Comparison of ENCODE assay signal across 15 cellular contexts in genomic region chr6:35072051-35072697, GRCh38.
DNase-seq lines count a peak whose midpoint lies in the region; ATAC-seq and TF ChIP-seq lines count a peak whose summit lies in the region.
"Had no signal": no experiment of that assay in that cellular context is flagged by ENCODE, and none has a peak within 500 bp of the region (broad histone marks: within the 10 kb centered on the region; RNA-seq: fewer than 3 reads in every experiment).

No MANE protein-coding gene starts in this region.

- H3K27ac ChIP-seq in neuronal stem cell (replicated peaks; ENCODE audit: low read length), result no peak overlapping the region
- no peak overlapping the region for H3K27ac ChIP-seq in effector memory CD4-positive, alpha-beta T cell (ENCODE audit: insufficient read depth, low read length, poor library complexity, severe bottlenecking)

- no peak overlapping the region for H4K8ac ChIP-seq in neuronal stem cell (ENCODE audit: low read depth, low read length)

- H3K9ac ChIP-seq in neuronal stem cell (ENCODE audit: low read depth, low read length, poor library complexity), result no peak overlapping the region

- TF ChIP-seq POLR2A in lower leg skin (IDR thresholded peaks at IDR 0.05), result no peak

- H2AK5ac ChIP-seq in neuronal stem cell (ENCODE audit: low read depth, low read length), result no peak overlapping the region

- H3K4me2 ChIP-seq in neuronal stem cell (ENCODE audit: insufficient read depth, low read length, poor library complexity, severe bottlenecking), result no peak overlapping the region

- peaks cover 2 to 8% of the 10 kb centered on the region in 2 donors for H3K4me1 ChIP-seq in neuronal stem cell (ENCODE audit: control insufficient read depth in 2 of 2, insufficient read depth in 1 of 2, low read depth in 1 of 2, low read length in 2 of 2)
- H3K4me1 ChIP-seq in effector memory CD4-positive, alpha-beta T cell (ENCODE audit: control insufficient read depth, insufficient read depth, low read length, poor library complexity, severe bottlenecking), result no peaks in the 10 kb centered on the region

- H3K9me3 ChIP-seq in neuronal stem cell (replicated peaks in 1 of 2; ENCODE audit: control insufficient read depth in 2 of 2, insufficient read depth in 1 of 2, low read depth in 1 of 2, low read length in 2 of 2), result no peaks in the 10 kb centered on the region
- H3K9me3 ChIP-seq in effector memory CD4-positive, alpha-beta T cell (ENCODE audit: control insufficient read depth, low read length), result no peaks in the 10 kb centered on the region

- TF ChIP-seq CTCF in lower leg skin (IDR thresholded peaks at IDR 0.05), result no peak

- H3K4me3 Mint-ChIP-seq in stimulated activated effector memory CD8-positive, alpha-beta T cell treated with anti-CD3 and anti-CD28 coated beads, Interleukin-12 subunit alpha, Interleukin-12 subunit beta, amount 100 ng/mL, for 72 hours, result no peak overlapping the region
- H3K4me3 Mint-ChIP-seq: CD4-positive, alpha-beta memory T cell had no signal

- no peak overlapping the region for H2BK15ac ChIP-seq in neuronal stem cell (ENCODE audit: low read length)

- H2BK12ac ChIP-seq in neuronal stem cell (ENCODE audit: low read length), result no peak overlapping the region

- DNase-seq in Right ventricle myocardium superior (peak; percentile 54), left cardiac atrium (no peak), dermis blood vessel endothelial cell (peak; percentile 55), neuronal stem cell (ENCODE audit: low spot score) (no peak), lower leg skin (ENCODE audit: low spot score in 2 of 2) (no peak)
- no peak for DNase-seq in stimulated activated effector memory CD8-positive, alpha-beta T cell treated with anti-CD3 and anti-CD28 coated beads, Interleukin-12 subunit alpha, Interleukin-12 subunit beta, amount 100 ng/mL, for 72 hours (ENCODE audit: low spot score in 2 of 2)
- no peak for DNase-seq in effector memory CD4-positive, alpha-beta T cell
- DNase-seq: Calu3; CD4-positive, alpha-beta memory T cell; DMS79; NCI-H187 treated with DMSO at 0.1 percent for 48 hours; NCI-H345; OCI-M1 had no signal

- H4K91ac ChIP-seq in neuronal stem cell (ENCODE audit: low read depth, low read length, poor library complexity), result no peak overlapping the region

- H3K27ac Mint-ChIP-seq in stimulated activated effector memory CD8-positive, alpha-beta T cell treated with anti-CD3 and anti-CD28 coated beads, Interleukin-12 subunit alpha, Interleukin-12 subunit beta, amount 100 ng/mL, for 72 hours, result peak overlapping the region; percentile 48

- ATAC-seq in Right ventricle myocardium superior (ENCODE audit: poor library complexity) (no peak), left cardiac atrium (no peak), GM18907 (IDR thresholded peaks at IDR 0.05; ENCODE audit: unreplicated experiment) (no peak)
- ATAC-seq in stimulated activated effector memory CD8-positive, alpha-beta T cell treated with anti-CD3 and anti-CD28 coated beads, Interleukin-12 subunit alpha, Interleukin-12 subunit beta, amount 100 ng/mL, for 72 hours, result no peak
- ATAC-seq: K562 had no signal

- H3K4me3 ChIP-seq in neuronal stem cell (ENCODE audit: low read length in 2 of 2) (no peak overlapping the region), lower leg skin (ENCODE audit: low read depth, poor library complexity, severe bottlenecking) (no peak overlapping the region)
- H3K4me3 ChIP-seq in effector memory CD4-positive, alpha-beta T cell (ENCODE audit: insufficient read depth, low read depth, low read length, poor library complexity, severe bottlenecking), result no peak overlapping the region
- H3K4me3 ChIP-seq: K562 had no signal

- H2BK120ac ChIP-seq in neuronal stem cell (ENCODE audit: low read depth, low read length), result no peak overlapping the region

- no peaks in the 10 kb centered on the region for H3K27me3 ChIP-seq in neuronal stem cell (ENCODE audit: control insufficient read depth in 3 of 3, insufficient read depth in 3 of 3, low read depth in 1 of 3, low read length in 3 of 3)
- H3K27me3 ChIP-seq in effector memory CD4-positive, alpha-beta T cell (replicated peaks; ENCODE audit: control insufficient read depth, insufficient read depth, low read length, poor library complexity, severe bottlenecking), result no peaks in the 10 kb centered on the region

- peak overlapping the region; percentile 5 for H2BK5ac ChIP-seq in neuronal stem cell (ENCODE audit: low read length)

- no peak overlapping the region for H3K14ac ChIP-seq in neuronal stem cell (ENCODE audit: low read length)

- no peak overlapping the region for H3K18ac ChIP-seq in neuronal stem cell (ENCODE audit: low read length)

- no peak overlapping the region for H3K23ac ChIP-seq in neuronal stem cell (ENCODE audit: low read depth, low read length, poor library complexity)

- no peaks in the 10 kb centered on the region for H3K79me1 ChIP-seq in neuronal stem cell (ENCODE audit: low read depth, low read length)

- H3K4me1 Mint-ChIP-seq in stimulated activated effector memory CD8-positive, alpha-beta T cell treated with anti-CD3 and anti-CD28 coated beads, Interleukin-12 subunit alpha, Interleukin-12 subunit beta, amount 100 ng/mL, for 72 hours, result no peaks in the 10 kb centered on the region
- H3K4me1 Mint-ChIP-seq: CD4-positive, alpha-beta memory T cell had no signal

- H3K36me3 Mint-ChIP-seq in stimulated activated effector memory CD8-positive, alpha-beta T cell treated with anti-CD3 and anti-CD28 coated beads, Interleukin-12 subunit alpha, Interleukin-12 subunit beta, amount 100 ng/mL, for 72 hours, result no peaks in the 10 kb centered on the region

- intact Hi-C loops in Right ventricle myocardium superior (cut with DNase I), result loop anchor here (10.0 kb wide), 1 partner anchor 67 kb away; no protein-coding TSS in a partner anchor
- intact Hi-C loops in left cardiac atrium (cut with DNase I), result no loop called here
- intact Hi-C loops in lower leg skin (cut with DNase I; ENCODE audit: low total_unique reads), result no loop called here

- WGBS in neuronal stem cell (ENCODE audit: extremely low coverage in 2 of 2, insufficient read length in 2 of 2, insufficient replicate concordance in 1 of 2), 2 donors, result no CpG with 5 or more reads among the region's 15 CpGs
- WGBS in lower leg skin, 2 donors, result 75% methylated on average over 15 of the region's 15 CpGs

- H3K36me3 ChIP-seq in neuronal stem cell (replicated peaks in 1 of 2; ENCODE audit: control insufficient read depth in 2 of 2, insufficient read depth in 2 of 2, low read length in 2 of 2), result peaks cover 3 to 5% of the 10 kb centered on the region in 2 donors
- peaks cover 5% of the 10 kb centered on the region for H3K36me3 ChIP-seq in effector memory CD4-positive, alpha-beta T cell (ENCODE audit: control insufficient read depth, insufficient read depth, low read length)

- H3K9me3 Mint-ChIP-seq in stimulated activated effector memory CD8-positive, alpha-beta T cell treated with anti-CD3 and anti-CD28 coated beads, Interleukin-12 subunit alpha, Interleukin-12 subunit beta, amount 100 ng/mL, for 72 hours, result no peaks in the 10 kb centered on the region

- no peak overlapping the region for H2AFZ ChIP-seq in neuronal stem cell (ENCODE audit: low read length)

- H3K4ac ChIP-seq in neuronal stem cell (ENCODE audit: low read length), result no peak overlapping the region

Comparison
In these comparisons a context has a peak if more than half of its experiments do, and no peak if none do; other contexts are left out.
1. DNase-seq: peak in Right ventricle myocardium superior (single experiment) and dermis blood vessel endothelial cell (single experiment); none in left cardiac atrium (single experiment), neuronal stem cell (single experiment), stimulated activated effector memory CD8-positive, alpha-beta T cell treated with anti-CD3 and anti-CD28 coated beads, Interleukin-12 subunit alpha, Interleukin-12 subunit beta, amount 100 ng/mL, for 72 hours (0 of 2), effector memory CD4-positive, alpha-beta T cell (0 of 3) and lower leg skin (0 of 2).